Comparison of ENCODE assay signal across 38 cellular contexts in the genomic region with DNA sequence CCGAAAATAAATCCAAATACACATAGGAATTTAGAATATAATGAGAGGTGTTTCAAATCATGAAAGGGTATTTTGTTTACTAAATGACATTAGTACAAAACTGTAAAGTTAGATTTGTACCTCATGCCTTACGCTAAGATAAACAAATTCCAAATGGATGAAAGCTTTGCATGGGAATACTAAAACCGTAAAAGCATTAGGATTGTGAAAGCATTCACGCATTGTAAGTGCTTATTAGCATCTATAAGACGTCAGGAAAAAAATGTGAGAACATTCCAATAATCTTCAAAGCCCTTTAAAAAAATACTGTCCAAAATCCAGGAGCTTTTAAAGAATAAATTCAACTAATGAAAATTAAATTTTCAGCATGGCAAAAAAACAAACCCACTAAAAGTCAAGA. TPM values are rescaled to one million over a fixed set of nuclear protein-coding genes. Genes with fewer than 3 reads are reported as not detected.
"Had no signal": no experiment of that assay in that cellular context is flagged by ENCODE, and none has a peak within 500 bp of the region (broad histone marks: within the 10 kb centered on the region; RNA-seq: fewer than 3 reads in every experiment).

No MANE protein-coding gene starts in this region.

- H3K4me2 ChIP-seq: hepatocyte, smooth muscle cell had no signal

- H3K27ac ChIP-seq: colonic mucosa, esophagus muscularis mucosa, foreskin keratinocyte, gastroesophageal sphincter, heart left ventricle, hepatocyte, left lung, neutrophil, pancreas, right atrium auricular region, thoracic aorta, tibial nerve, upper lobe of left lung, uterus had no signal

- H3K9me3 Mint-ChIP-seq: dendritic cell treated with granulocyte-macrophage colony-stimulating factor and Interleukin-4, amounts not matched to agents 40 ng/mL and 50 ng/mL, for 4 days; endodermal cell; mesothelial cell of epicardium; naive B cell; natural killer cell treated with Interleukin-12 subunit alpha and Interleukin-12 subunit beta and Interleukin-15 and Interleukin-18, amount 100 ng/mL, for 72 hours; neural crest cell; stimulated activated effector memory CD8-positive, alpha-beta T cell treated with anti-CD3 and anti-CD28 coated beads, Interleukin-12 subunit alpha, Interleukin-12 subunit beta, amount 100 ng/mL, for 72 hours had no signal

- H3K4me1 ChIP-seq: colonic mucosa, esophagus muscularis mucosa, foreskin keratinocyte, gastroesophageal sphincter, heart left ventricle, left lung, pancreas, right atrium auricular region, tibial nerve, upper lobe of left lung, uterus had no signal

- H3K36me3 ChIP-seq: colonic mucosa, uterus had no signal

- H3K79me2 ChIP-seq: hepatocyte had no signal

- H3K27ac Mint-ChIP-seq: endodermal cell; mesothelial cell of epicardium; natural killer cell treated with Interleukin-12 subunit alpha and Interleukin-12 subunit beta and Interleukin-15 and Interleukin-18, amount 100 ng/mL, for 72 hours; stimulated activated effector memory CD8-positive, alpha-beta T cell treated with anti-CD3 and anti-CD28 coated beads, Interleukin-12 subunit alpha, Interleukin-12 subunit beta, amount 100 ng/mL, for 72 hours had no signal

- H3K4me3 ChIP-seq: colonic mucosa, esophagus muscularis mucosa, gastroesophageal sphincter, heart left ventricle, hepatocyte, left lung, mucosa of descending colon, pancreas, right atrium auricular region, smooth muscle cell, thoracic aorta, tibial nerve, upper lobe of left lung, uterus had no signal

- FAIRE-seq: endothelial cell of umbilical vein, islet of Langerhans, pancreas had no signal

- H3K4me1 Mint-ChIP-seq: endodermal cell; mesothelial cell of epicardium; neural crest cell; stimulated activated effector memory CD8-positive, alpha-beta T cell treated with anti-CD3 and anti-CD28 coated beads, Interleukin-12 subunit alpha, Interleukin-12 subunit beta, amount 100 ng/mL, for 72 hours had no signal

- H3K27me3 Mint-ChIP-seq: naive B cell had no signal

- DNase-seq: colonic mucosa; effector CD8-positive, alpha-beta T cell; endodermal cell; foreskin keratinocyte; heart left ventricle; left cardiac atrium; left lung; mesenchymal stem cell; mucosa of descending colon; naive B cell; pancreas; stimulated activated CD4-positive, alpha-beta T cell treated with anti-CD3 and anti-CD28 coated beads, Interleukin-12 subunit alpha, Interleukin-12 subunit beta, amount 100 ng/mL, for 4 hours; stimulated activated CD4-positive, alpha-beta T cell treated with anti-CD3 and anti-CD28 coated beads, Interleukin-1b, Interleukin-23, amount 100 ng/mL, for 48 hours; stimulated activated CD4-positive, alpha-beta T cell treated with anti-CD3 and anti-CD28 coated beads, Interleukin-4, amount 100 ng/mL, for 24 hours; stimulated activated naive CD4-positive, alpha-beta T cell treated with Interleukin-2 at 50 U/mL for 16 hours; upper lobe of left lung; uterus had no signal

- H2AFZ ChIP-seq: hepatocyte had no signal

- H3K9me3 ChIP-seq: colonic mucosa, esophagus muscularis mucosa, gastroesophageal sphincter, heart left ventricle, left lung, mucosa of descending colon, neutrophil, pancreas, right atrium auricular region, thoracic aorta, tibial nerve, upper lobe of left lung, uterus had no signal

- ATAC-seq: foreskin keratinocyte; gastroesophageal sphincter; heart left ventricle; left cardiac atrium; left lung; mucosa of descending colon; natural killer cell treated with Interleukin-12 subunit alpha and Interleukin-12 subunit beta and Interleukin-15 and Interleukin-18, amount 100 ng/mL, for 72 hours; pancreas; sciatic nerve; stimulated activated effector memory CD8-positive, alpha-beta T cell treated with anti-CD3 and anti-CD28 coated beads, Interleukin-12 subunit alpha, Interleukin-12 subunit beta, amount 100 ng/mL, for 72 hours had no signal

- H3K27me3 ChIP-seq: colonic mucosa, esophagus muscularis mucosa, gastroesophageal sphincter, hepatocyte, pancreas, right atrium auricular region, upper lobe of left lung, uterus had no signal

- H3K4me3 Mint-ChIP-seq: dendritic cell treated with granulocyte-macrophage colony-stimulating factor and Interleukin-4, amounts not matched to agents 40 ng/mL and 50 ng/mL, for 4 days; endodermal cell; mesothelial cell of epicardium; naive B cell; natural killer cell treated with Interleukin-12 subunit alpha and Interleukin-12 subunit beta and Interleukin-15 and Interleukin-18, amount 100 ng/mL, for 72 hours; neural crest cell; stimulated activated effector memory CD8-positive, alpha-beta T cell treated with anti-CD3 and anti-CD28 coated beads, Interleukin-12 subunit alpha, Interleukin-12 subunit beta, amount 100 ng/mL, for 72 hours had no signal

RNA-seq across cellular contexts. Expression of a gene that starts 24.8 kb away (rescaled TPM):
- total RNA-seq: endodermal cell; endothelial cell of umbilical vein; epithelial cell of proximal tubule; esophagus muscularis mucosa; foreskin keratinocyte; kidney epithelial cell; lung microvascular endothelial cell; natural killer cell treated with Interleukin-12 subunit alpha and Interleukin-12 subunit beta and Interleukin-15 and Interleukin-18, amount 100 ng/mL, for 72 hours; pancreas; posterior vena cava; pulmonary artery endothelial cell; smooth muscle cell; thoracic aorta; tibial nerve had no signal
- polyA plus RNA-seq: endothelial cell of umbilical vein, foreskin keratinocyte, heart left ventricle had no signal
